In the genomic region with DNA sequence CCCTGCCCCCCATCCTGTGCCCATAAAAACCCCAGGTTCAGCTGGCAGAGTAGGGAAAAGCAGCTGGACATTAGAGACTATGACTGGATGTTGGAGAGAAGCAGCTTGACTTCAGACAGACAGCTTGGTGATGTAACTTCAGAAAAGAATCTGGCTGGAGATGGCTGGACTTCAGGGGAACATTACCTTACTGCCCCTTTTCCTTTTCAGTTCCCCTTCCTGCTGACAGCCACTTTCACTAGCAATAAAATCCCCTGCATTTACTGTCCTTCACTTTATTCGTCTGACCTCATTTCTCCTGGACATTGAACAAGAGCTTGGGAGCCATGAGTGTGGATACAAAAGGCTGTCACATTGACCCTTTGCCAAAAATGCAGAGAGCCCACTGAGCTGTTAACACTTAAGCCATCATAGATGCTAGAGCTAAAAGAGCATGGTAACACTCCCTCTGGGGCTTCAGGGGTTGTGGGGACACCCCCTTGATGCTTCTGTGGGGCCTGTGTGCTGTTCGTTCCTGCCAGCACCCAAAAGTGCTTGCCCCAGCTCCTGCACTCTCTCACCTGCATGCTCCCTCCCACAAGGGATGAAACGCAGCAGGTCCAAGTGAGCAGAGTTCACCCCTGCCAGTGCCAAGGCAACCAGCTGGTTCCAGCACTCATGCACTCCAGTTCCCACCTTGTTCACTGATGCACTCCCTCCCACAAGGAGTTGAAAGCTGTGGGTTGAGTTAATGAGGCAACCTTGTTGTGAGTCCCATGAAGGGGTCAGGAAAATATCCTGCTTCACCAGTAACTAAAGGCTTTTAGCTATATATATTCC, we compare ENCODE assay signal across 13 cellular contexts.
"Had no signal": no experiment of that assay in that cellular context is flagged by ENCODE, and none has a peak within 500 bp of the region (broad histone marks: within the 10 kb centered on the region; RNA-seq: fewer than 3 reads in every experiment).

No MANE protein-coding gene starts in this region.

- H3K36me3 ChIP-seq: lower lobe of right lung, tibial nerve, uterus had no signal

- DNase-seq: activated CD4-positive, alpha-beta memory T cell treated with anti-CD3 and anti-CD28 coated beads for 36 hours; activated T-cell treated with anti-CD3 and anti-CD28 coated beads for 4 hours; foreskin keratinocyte; left cardiac atrium; lower lobe of right lung; midbrain; occipital lobe; retina; stimulated activated naive CD4-positive, alpha-beta T cell treated with Interleukin-2 at 50 U/mL for 16 hours; uterus had no signal

- H3K4me3 ChIP-seq: dorsolateral prefrontal cortex, hepatocyte, lower lobe of right lung, tibial nerve, uterus had no signal

- H3K9me3 ChIP-seq: lower lobe of right lung, uterus had no signal

- ATAC-seq: foreskin keratinocyte, left cardiac atrium, lower lobe of right lung had no signal

- H2AFZ ChIP-seq: hepatocyte had no signal

- H3K27ac ChIP-seq: dorsolateral prefrontal cortex, foreskin keratinocyte, hepatocyte, lower lobe of right lung, tibial nerve, uterus had no signal

- H3K4me2 ChIP-seq: hepatocyte had no signal

- H3K27me3 ChIP-seq: foreskin keratinocyte, hepatocyte, tibial nerve, uterus had no signal

- H3K4me1 ChIP-seq: foreskin keratinocyte, lower lobe of right lung, tibial nerve, uterus had no signal

- H3K79me2 ChIP-seq: hepatocyte had no signal
